8 cellular contexts compared by ENCODE assay signal in genomic region chr11:46332568-46333128, GRCh38. TPM values are rescaled to one million over a fixed set of nuclear protein-coding genes. Genes with fewer than 3 reads are reported as not detected.
DNase-seq lines count a peak whose midpoint lies in the region; ATAC-seq and TF ChIP-seq lines count a peak whose summit lies in the region.

No MANE protein-coding gene starts in this region.

- DNase-seq in activated T-cell treated with anti-CD3 and anti-CD28 coated beads for 4 hours: peak; percentile 70
- no peak for DNase-seq in heart left ventricle
- no peak for DNase-seq in SHP77 (lab: John Stamatoyannopoulos, UW)
- no peak for DNase-seq in NCI-H2107 treated with DMSO at 0.1 percent for 48 hours (lab: John Stamatoyannopoulos, UW; ENCODE audit: unreplicated experiment)
- no peak for DNase-seq in epidermal melanocyte (ENCODE audit: insufficient read length, low spot score)

- WGBS in heart left ventricle, 4 donors: 1 to 9% (median 2%) methylated on average over 15 to 60 of the region's 60 CpGs

- H3K9me3 ChIP-seq in heart left ventricle (no peaks in the 10 kb centered on the region), skeletal muscle satellite cell (replicated peaks; ENCODE audit: low read length) (no peaks in the 10 kb centered on the region)

- ATAC-seq in heart left ventricle: peak in 2 of 4 donors; percentile 30 to 50
- ATAC-seq in HG02642 (IDR thresholded peaks at IDR 0.05; ENCODE audit: poor library complexity, unreplicated experiment): no peak

- peaks cover 0 to 29% (median 18%) of the 10 kb centered on the region in 9 donors for H3K27me3 ChIP-seq in heart left ventricle
- H3K27me3 ChIP-seq in skeletal muscle satellite cell (ENCODE audit: control insufficient read depth, insufficient read depth, low read length): peaks cover 55% of the 10 kb centered on the region

- H3K4me1 ChIP-seq in heart left ventricle (peaks cover 0 to 47% (median 16%) of the 10 kb centered on the region in 12 donors), skeletal muscle satellite cell (ENCODE audit: control insufficient read depth, insufficient read depth, low read length) (peaks cover 12% of the 10 kb centered on the region)

- no peaks in the 10 kb centered on the region for H3K36me3 ChIP-seq in heart left ventricle
- H3K36me3 ChIP-seq in skeletal muscle satellite cell (ENCODE audit: insufficient read depth, low read length): no peaks in the 10 kb centered on the region

- H3K4me3 ChIP-seq in heart left ventricle (peak overlapping the region; percentile 39 to 64 (median 55)), skeletal muscle satellite cell (ENCODE audit: low read length) (peak overlapping the region; percentile 59)

- no peak for TF ChIP-seq CTCF in heart left ventricle (IDR thresholded peaks at IDR 0.05)

- no peak for TF ChIP-seq POLR2A in heart left ventricle (IDR thresholded peaks at IDR 0.05)

- intact Hi-C loops in heart left ventricle (cut with DNase I): no loop called here

- H3K9ac ChIP-seq in skeletal muscle satellite cell (ENCODE audit: low read depth, low read length): no peak overlapping the region

- no peak for TF ChIP-seq RAD21 in Ishikawa (IDR thresholded peaks at IDR 0.05; ENCODE audit: low read depth)

- H3K27ac ChIP-seq in heart left ventricle: peak overlapping the region in 1 of 12 donors; percentile 19

- no peak for TF ChIP-seq EP300 in Ishikawa (IDR thresholded peaks at IDR 0.05; ENCODE audit: borderline replicate concordance)

- peak overlapping the region; percentile 77 for H3K4me2 ChIP-seq in skeletal muscle satellite cell (ENCODE audit: low read length)

TF ChIP-seq in Ishikawa, 13 proteins besides CTCF, POLR2A, EP300 and RAD21:
- TF ChIP-seq CEBPB (IDR thresholded peaks at IDR 0.05) (no peak), CREB1 (IDR thresholded peaks at IDR 0.05; ENCODE audit: low read depth) (no peak), EGR1 (IDR thresholded peaks at IDR 0.05) (peak; percentile 85), TAF1 (IDR thresholded peaks at IDR 0.05; ENCODE audit: low read depth) (no peak), TCF12 (IDR thresholded peaks at IDR 0.05; ENCODE audit: low read depth) (no peak), TEAD4 (IDR thresholded peaks at IDR 0.05) (no peak), ZBTB7A (IDR thresholded peaks at IDR 0.05; ENCODE audit: low read depth) (peak; percentile 73), REST (IDR thresholded peaks at IDR 0.05; ENCODE audit: low read depth) (no peak), USF1 (IDR thresholded peaks at IDR 0.05) (no peak), YY1 (IDR thresholded peaks at IDR 0.05; ENCODE audit: low read depth) (no peak)
TF ChIP-seq in Ishikawa: peak in this region for 2.

RNA-seq across cellular contexts. Expression of gene DGKZ, which starts 14.6 kb away (rescaled TPM):
- 100 to 1,000 TPM in 1 of 9 donors, 10 to 100 TPM in 8; 57.9 to 114 (median 62.5) TPM for total RNA-seq in heart left ventricle
- polyA plus RNA-seq in heart left ventricle: 10 to 100 TPM; 41.7 to 59.5 TPM
- total RNA-seq in skeletal muscle satellite cell (2012; rRNA removed): 42.6 and 48.1 TPM in 2 replicates

RNA-seq across cellular contexts. Expression of gene MDK, which starts 48.8 kb away (rescaled TPM):
- total RNA-seq in heart left ventricle: 10 to 100 TPM in 3 of 9 donors, 1 to 10 TPM in 6; 1.9 to 26.5 (median 7.9) TPM
- polyA plus RNA-seq in heart left ventricle: 1 to 10 TPM; 2.3 to 4.8 TPM
- 3.9 and 5.6 TPM in 2 replicates for total RNA-seq in skeletal muscle satellite cell (2012; rRNA removed)

RNA-seq across cellular contexts. Expression of gene CREB3L1, which starts 55.2 kb away (rescaled TPM):
- 10 to 100 TPM; 15.5 to 31.9 (median 23.3) TPM for total RNA-seq in heart left ventricle
- polyA plus RNA-seq in heart left ventricle: 10 to 100 TPM in 1 of 2 donors, 1 to 10 TPM in 1; 7.4 to 30.9 TPM
- total RNA-seq in skeletal muscle satellite cell (2012; rRNA removed): 10.4 and 18.6 TPM in 2 replicates

RNA-seq across cellular contexts. Expression of gene CHRM4, which starts 58.9 kb away (rescaled TPM):
- under 1 TPM in 3 of 9 donors, not detected in 6; 0.15 to 0.27 (median 0.20) TPM for total RNA-seq in heart left ventricle
- under 1 TPM in 1 of 2 donors, not detected in 1; 0.08 TPM for polyA plus RNA-seq in heart left ventricle
- total RNA-seq in skeletal muscle satellite cell (2012; rRNA removed): not detected in 2 replicates
